Comparison of ENCODE assay signal across 14 cellular contexts in genomic region chr10:71980181-71981023, GRCh38. TPM values are rescaled to one million over a fixed set of nuclear protein-coding genes. Genes with fewer than 3 reads are reported as not detected.
DNase-seq lines count a peak whose midpoint lies in the region; ATAC-seq and TF ChIP-seq lines count a peak whose summit lies in the region.
"Had no signal": no experiment of that assay in that cellular context is flagged by ENCODE, and none has a peak within 500 bp of the region (broad histone marks: within the 10 kb centered on the region; RNA-seq: fewer than 3 reads in every experiment).

No MANE protein-coding gene starts in this region.

- intact Hi-C loops in heart left ventricle (cut with DNase I) (no loop called here), Right ventricle myocardium inferior (cut with DNase I) (loop anchor here (2.0 kb wide), 1 partner anchor 16 kb away; the partner anchor contains the start of gene CHST3)

- ATAC-seq in heart left ventricle: peak in 1 of 4 donors; percentile 4
- ATAC-seq in Right ventricle myocardium inferior: no peak
- no peak for ATAC-seq in HG03378 (IDR thresholded peaks at IDR 0.05; ENCODE audit: unreplicated experiment)
- ATAC-seq: activated naive CD8-positive, alpha-beta T cell treated with anti-CD3 and anti-CD28 coated beads, Interleukin-2, amount 50 U/mL, for 24 hours; stimulated activated effector memory CD8-positive, alpha-beta T cell treated with anti-CD3 and anti-CD28 coated beads, Interleukin-12 subunit alpha, Interleukin-12 subunit beta, amount 100 ng/mL, for 72 hours had no signal

- H3K4me3 ChIP-seq in heart left ventricle (no peak overlapping the region), fibroblast of mammary gland (ENCODE audit: control insufficient read depth, low read depth, low read length) (no peak overlapping the region)

- no peaks in the 10 kb centered on the region for H3K9me3 Mint-ChIP-seq in osteocyte (ENCODE audit: unreplicated experiment)
- H3K9me3 Mint-ChIP-seq: activated naive CD8-positive, alpha-beta T cell treated with anti-CD3 and anti-CD28 coated beads, Interleukin-2, amount 50 U/mL, for 24 hours; stimulated activated effector memory CD8-positive, alpha-beta T cell treated with anti-CD3 and anti-CD28 coated beads, Interleukin-12 subunit alpha, Interleukin-12 subunit beta, amount 100 ng/mL, for 72 hours; T-helper 1 cell treated with Interleukin-12 subunit alpha and Interleukin-12 subunit beta and Interleukin-4 antibody, amounts not matched to agents 30 μg/mL and 1 μg/mL, for 36 hours had no signal

- H3K36me3 ChIP-seq in heart left ventricle: no peaks in the 10 kb centered on the region

- H3K27me3 ChIP-seq in heart left ventricle: no peaks in the 10 kb centered on the region

- no peak for TF ChIP-seq POLR2A in heart left ventricle (IDR thresholded peaks at IDR 0.05)

- peak overlapping the region; percentile 24 to 87 (median 66) for H3K27ac ChIP-seq in heart left ventricle

- DNase-seq in heart left ventricle (no peak), Right ventricle myocardium inferior (ENCODE audit: missing footprints) (no peak), fibroblast of mammary gland (ENCODE audit: low read depth) (peak; percentile 45), osteocyte (ENCODE audit: extremely low spot score, unreplicated experiment) (no peak), NCI-H446 treated with DMSO at 0.1 percent for 48 hours (lab: John Stamatoyannopoulos, UW) (no peak), SHP77 (lab: John Stamatoyannopoulos, UW) (no peak)
- DNase-seq in NK-92 treated with Interleukin-12 subunit alpha and Interleukin-12 subunit beta, amount 100 ng/mL, for 24 hours (lab: John Stamatoyannopoulos, UW): no peak
- DNase-seq: ACHN; activated naive CD8-positive, alpha-beta T cell treated with anti-CD3 and anti-CD28 coated beads, Interleukin-2, amount 50 U/mL, for 24 hours; NCI-H748 treated with DMSO at 0.1 percent for 48 hours; stimulated activated CD4-positive, alpha-beta T cell treated with anti-CD3 and anti-CD28 coated beads, Interleukin-12 subunit alpha, Interleukin-12 subunit beta, amount 100 ng/mL, for 4 hours had no signal

- peaks cover 92% of the 10 kb centered on the region for H3K4me1 Mint-ChIP-seq in osteocyte (ENCODE audit: unreplicated experiment)

- no peaks in the 10 kb centered on the region for H3K9me3 ChIP-seq in heart left ventricle

- H3K27me3 Mint-ChIP-seq in osteocyte (ENCODE audit: unreplicated experiment): no peaks in the 10 kb centered on the region

- no peak for TF ChIP-seq CTCF in heart left ventricle (IDR thresholded peaks at IDR 0.05)
- TF ChIP-seq CTCF in fibroblast of mammary gland (conservative IDR thresholded peaks at IDR 0.05; ENCODE audit: control insufficient read depth, insufficient read depth, low read depth, low read length): no peak
- no peak for TF ChIP-seq CTCF in osteocyte (IDR thresholded peaks at IDR 0.05)

- H3K36me3 Mint-ChIP-seq in osteocyte (ENCODE audit: unreplicated experiment): peaks cover 6% of the 10 kb centered on the region
- H3K36me3 Mint-ChIP-seq: stimulated activated effector memory CD8-positive, alpha-beta T cell treated with anti-CD3 and anti-CD28 coated beads, Interleukin-12 subunit alpha, Interleukin-12 subunit beta, amount 100 ng/mL, for 72 hours had no signal

- H3K4me1 ChIP-seq in heart left ventricle: peaks cover 25 to 100% (median 94%) of the 10 kb centered on the region in 12 donors

- no peak overlapping the region for H3K4me3 Mint-ChIP-seq in osteocyte (ENCODE audit: unreplicated experiment)
- H3K4me3 Mint-ChIP-seq: activated naive CD8-positive, alpha-beta T cell treated with anti-CD3 and anti-CD28 coated beads, Interleukin-2, amount 50 U/mL, for 24 hours; stimulated activated effector memory CD8-positive, alpha-beta T cell treated with anti-CD3 and anti-CD28 coated beads, Interleukin-12 subunit alpha, Interleukin-12 subunit beta, amount 100 ng/mL, for 72 hours; T-helper 1 cell treated with Interleukin-12 subunit alpha and Interleukin-12 subunit beta and Interleukin-4 antibody, amounts not matched to agents 30 μg/mL and 1 μg/mL, for 36 hours had no signal

- peak overlapping the region; percentile 94 for H3K27ac Mint-ChIP-seq in osteocyte (ENCODE audit: unreplicated experiment)
- H3K27ac Mint-ChIP-seq: activated naive CD8-positive, alpha-beta T cell treated with anti-CD3 and anti-CD28 coated beads, Interleukin-2, amount 50 U/mL, for 24 hours; stimulated activated effector memory CD8-positive, alpha-beta T cell treated with anti-CD3 and anti-CD28 coated beads, Interleukin-12 subunit alpha, Interleukin-12 subunit beta, amount 100 ng/mL, for 72 hours; T-helper 1 cell treated with Interleukin-12 subunit alpha and Interleukin-12 subunit beta and Interleukin-4 antibody, amounts not matched to agents 30 μg/mL and 1 μg/mL, for 36 hours had no signal

- WGBS in heart left ventricle, 4 donors: 28 to 43% (median 34%) methylated on average over 8 to 10 of the region's 10 CpGs

RNA-seq across cellular contexts. Expression of gene CHST3, which starts 16.2 kb away (rescaled TPM):
- total RNA-seq in heart left ventricle (10 to 100 TPM; 12.0 to 51.3 (median 25.0) TPM), Right ventricle myocardium inferior (18.1 TPM), osteocyte (35.0 and 40.9 TPM in 2 replicates)
- polyA plus RNA-seq in heart left ventricle: 10 to 100 TPM in 1 of 2 donors, 1 to 10 TPM in 1; 8.1 to 30.4 TPM
